In the genomic region with DNA sequence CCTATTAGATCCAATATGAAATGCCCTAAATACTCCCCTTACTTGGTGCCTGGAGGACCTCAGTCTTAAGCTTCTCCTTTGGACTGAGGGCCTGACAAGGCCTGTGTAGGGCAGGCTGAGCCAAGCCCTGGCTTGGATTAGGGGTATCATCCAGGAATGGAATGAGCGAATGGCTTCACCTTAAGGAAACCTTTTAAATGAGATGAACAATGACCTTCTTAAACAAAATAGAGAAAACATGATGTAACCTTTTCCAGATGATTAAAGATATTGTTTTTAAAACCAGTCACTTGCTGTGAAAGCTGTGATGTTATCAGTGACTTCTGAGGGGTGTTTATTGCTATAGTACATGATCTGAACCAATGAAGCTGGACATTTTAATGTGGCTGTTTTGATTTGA, we compare ENCODE assay signal across 13 cellular contexts.
"Had no signal": no experiment of that assay in that cellular context is flagged by ENCODE, and none has a peak within 500 bp of the region (broad histone marks: within the 10 kb centered on the region; RNA-seq: fewer than 3 reads in every experiment).

No MANE protein-coding gene starts in this region.

- H3K27me3 Mint-ChIP-seq: activated naive CD8-positive, alpha-beta T cell; natural killer cell treated with Interleukin-12 subunit alpha and Interleukin-12 subunit beta and Interleukin-15 and Interleukin-18, amount 100 ng/mL, for 72 hours; stimulated activated naive CD8-positive, alpha-beta T cell treated with anti-CD3 and anti-CD28 coated beads, Interleukin-15, Interleukin-2, amounts not matched to agents 100 ng/mL and 50 ng/mL, for 24 hours had no signal

- H3K9me3 Mint-ChIP-seq: natural killer cell treated with Interleukin-12 subunit alpha and Interleukin-12 subunit beta and Interleukin-15 and Interleukin-18, amount 100 ng/mL, for 72 hours; stimulated activated naive CD8-positive, alpha-beta T cell treated with anti-CD3 and anti-CD28 coated beads, Interleukin-15, Interleukin-2, amounts not matched to agents 100 ng/mL and 50 ng/mL, for 24 hours; T-helper 1 cell treated with Interleukin-12 subunit alpha and Interleukin-12 subunit beta and Interleukin-4 antibody, amounts not matched to agents 30 μg/mL and 1 μg/mL, for 36 hours had no signal

- H3K4me3 ChIP-seq: thoracic aorta had no signal

- H3K27me3 ChIP-seq: foreskin keratinocyte had no signal

- H3K36me3 ChIP-seq: thoracic aorta had no signal

- H3K27ac ChIP-seq: foreskin keratinocyte, thoracic aorta had no signal

- H3K27ac Mint-ChIP-seq: activated naive CD8-positive, alpha-beta T cell; stimulated activated naive CD8-positive, alpha-beta T cell treated with anti-CD3 and anti-CD28 coated beads, Interleukin-15, Interleukin-2, amounts not matched to agents 100 ng/mL and 50 ng/mL, for 24 hours; T-helper 1 cell treated with Interleukin-12 subunit alpha and Interleukin-12 subunit beta and Interleukin-4 antibody, amounts not matched to agents 30 μg/mL and 1 μg/mL, for 36 hours had no signal

- H3K4me3 Mint-ChIP-seq: activated naive CD8-positive, alpha-beta T cell; natural killer cell treated with Interleukin-12 subunit alpha and Interleukin-12 subunit beta and Interleukin-15 and Interleukin-18, amount 100 ng/mL, for 72 hours; stimulated activated naive CD8-positive, alpha-beta T cell treated with anti-CD3 and anti-CD28 coated beads, Interleukin-15, Interleukin-2, amounts not matched to agents 100 ng/mL and 50 ng/mL, for 24 hours; T-helper 1 cell treated with Interleukin-12 subunit alpha and Interleukin-12 subunit beta and Interleukin-4 antibody, amounts not matched to agents 30 μg/mL and 1 μg/mL, for 36 hours had no signal

- H3K36me3 Mint-ChIP-seq: natural killer cell treated with Interleukin-12 subunit alpha and Interleukin-12 subunit beta and Interleukin-15 and Interleukin-18, amount 100 ng/mL, for 72 hours had no signal

- DNase-seq: activated CD4-positive, alpha-beta T cell treated with anti-CD3 and anti-CD28 coated beads, Interleukin-2, amount 50 U/mL, for 4 hours; activated effector memory CD4-positive, alpha-beta T cell treated with anti-CD3 and anti-CD28 coated beads, Interleukin-2, amount 50 U/mL, for 16 hours; activated T-cell treated with anti-CD3 and anti-CD28 coated beads, Interleukin-2, amount 50 U/mL, for 1 hour; foreskin keratinocyte; left colon; mammary epithelial cell; stimulated activated CD4-positive, alpha-beta T cell treated with anti-CD3 and anti-CD28 coated beads, Interleukin-4, amount 100 ng/mL, for 1 hour; stimulated activated CD8-positive, alpha-beta memory T cell treated with anti-CD3 and anti-CD28 coated beads, Interleukin-4, amount 100 ng/mL, for 48 hours had no signal

- H3K9me3 ChIP-seq: thoracic aorta had no signal
